Comparison of ENCODE assay signal across 29 cellular contexts in genomic region chr11:101881586-101881985, GRCh38. TPM values are rescaled to one million over a fixed set of nuclear protein-coding genes. Genes with fewer than 3 reads are reported as not detected.
"Had no signal": no experiment of that assay in that cellular context is flagged by ENCODE, and none has a peak within 500 bp of the region (broad histone marks: within the 10 kb centered on the region; RNA-seq: fewer than 3 reads in every experiment).

No MANE protein-coding gene starts in this region.

- DNase-seq: dorsolateral prefrontal cortex; effector CD4-positive, alpha-beta T cell; head of caudate nucleus; kidney; left lung; mesenchymal stem cell; mucosa of descending colon; naive B cell; stimulated activated CD4-positive, alpha-beta T cell treated with anti-CD3 and anti-CD28 coated beads, Interleukin-12 subunit alpha, Interleukin-12 subunit beta, amount 100 ng/mL, for 4 hours; stimulated activated CD4-positive, alpha-beta T cell treated with anti-CD3 and anti-CD28 coated beads, Interleukin-1b, Interleukin-23, amount 100 ng/mL, for 48 hours; stimulated activated CD4-positive, alpha-beta T cell treated with anti-CD3 and anti-CD28 coated beads, Interleukin-4, amount 100 ng/mL, for 1 hour; stimulated activated CD8-positive, alpha-beta memory T cell treated with anti-CD3 and anti-CD28 coated beads, Interleukin-4, amount 100 ng/mL, for 48 hours; stimulated activated naive CD4-positive, alpha-beta T cell; stimulated activated naive CD8-positive, alpha-beta T cell treated with anti-CD3 and anti-CD28 coated beads, Interleukin-15, amount 100 ng/mL, for 72 hours; trophoblast cell had no signal

- H3K4me3 ChIP-seq: dorsolateral prefrontal cortex, left lung, mucosa of descending colon, right atrium auricular region, smooth muscle cell, suprapubic skin, vagina had no signal

- H3K27me3 ChIP-seq: dorsolateral prefrontal cortex, left lung, neutrophil, right atrium auricular region, suprapubic skin, vagina had no signal

- H3K9me3 ChIP-seq: left lung, mucosa of descending colon, neutrophil, right atrium auricular region, suprapubic skin, vagina had no signal

- H3K4me1 ChIP-seq: left lung, parathyroid adenoma, right atrium auricular region, suprapubic skin, vagina had no signal

- H3K36me3 ChIP-seq: left lung, neutrophil, right atrium auricular region, suprapubic skin, vagina had no signal

- H3K27ac ChIP-seq: dorsolateral prefrontal cortex, epithelial cell of prostate, left lung, neutrophil, parathyroid adenoma, right atrium auricular region, suprapubic skin, vagina had no signal

RNA-seq across cellular contexts. Expression of gene ANGPTL5, which starts 34.7 kb away (rescaled TPM):
- total RNA-seq: esophagus mucosa; kidney; lung microvascular endothelial cell; mesothelial cell of epicardium; natural killer cell treated with Interleukin-12 subunit alpha and Interleukin-12 subunit beta and Interleukin-15 and Interleukin-18, amount 100 ng/mL, for 72 hours; neural crest cell; progenitor cell of endocrine pancreas; smooth muscle cell; ureter; vagina had no signal
- polyA plus RNA-seq: smooth muscle cell had no signal
